Comparison of ENCODE assay signal across 20 cellular contexts in genomic region chr3:162125790-162126189, GRCh38.
"Had no signal": no experiment of that assay in that cellular context is flagged by ENCODE, and none has a peak within 500 bp of the region (broad histone marks: within the 10 kb centered on the region; RNA-seq: fewer than 3 reads in every experiment).

No MANE protein-coding gene starts in this region.

- H3K36me3 ChIP-seq: esophagus muscularis mucosa, gastroesophageal sphincter, left lung, lower lobe of right lung had no signal

- H3K9me3 ChIP-seq: esophagus muscularis mucosa, gastroesophageal sphincter, lower lobe of right lung, mucosa of descending colon had no signal

- ATAC-seq: foreskin keratinocyte, gastroesophageal sphincter, left lung, lower lobe of right lung, mucosa of descending colon had no signal

- H3K27me3 ChIP-seq: dorsolateral prefrontal cortex, esophagus muscularis mucosa, foreskin keratinocyte, gastroesophageal sphincter, hepatocyte, left lung had no signal

- H3K4me1 Mint-ChIP-seq: immature natural killer cell, mesothelial cell of epicardium, naive B cell had no signal

- H3K27me3 Mint-ChIP-seq: naive B cell had no signal

- H3K4me1 ChIP-seq: foreskin keratinocyte, gastroesophageal sphincter, left lung, lower lobe of right lung had no signal

- H2AFZ ChIP-seq: hepatocyte had no signal

- H3K27ac ChIP-seq: coronary artery, dorsolateral prefrontal cortex, esophagus muscularis mucosa, foreskin keratinocyte, gastroesophageal sphincter, hepatocyte, left lung, lower lobe of right lung had no signal

- H3K4me3 ChIP-seq: coronary artery, dorsolateral prefrontal cortex, esophagus muscularis mucosa, gastroesophageal sphincter, hepatocyte, left lung, lower lobe of right lung, mucosa of descending colon had no signal

- DNase-seq: dermis blood vessel endothelial cell; dorsolateral prefrontal cortex; effector CD4-positive, alpha-beta T cell; effector memory CD4-positive, alpha-beta T cell; foreskin keratinocyte; hypothalamus; immature natural killer cell; islet precursor cell; kidney; kidney glomerular epithelial cell; left lung; lower lobe of right lung; mesenchymal stem cell; mucosa of descending colon; naive B cell had no signal

- H3K9me3 Mint-ChIP-seq: mesothelial cell of epicardium had no signal

- H3K27ac Mint-ChIP-seq: immature natural killer cell, mesothelial cell of epicardium, naive B cell had no signal

- H3K4me2 ChIP-seq: hepatocyte had no signal

- H3K4me3 Mint-ChIP-seq: immature natural killer cell, mesothelial cell of epicardium, naive B cell had no signal

- H3K79me2 ChIP-seq: hepatocyte had no signal

- H3K36me3 Mint-ChIP-seq: immature natural killer cell, mesothelial cell of epicardium, naive B cell had no signal
